Comparison of ENCODE assay signal across 20 cellular contexts in genomic region chr16:8872071-8872470, GRCh38. TPM values are rescaled to one million over a fixed set of nuclear protein-coding genes. Genes with fewer than 3 reads are reported as not detected.
DNase-seq lines count a peak whose midpoint lies in the region; ATAC-seq, FAIRE-seq and TF ChIP-seq lines count a peak whose summit lies in the region.
"Had no signal": no experiment of that assay in that cellular context is flagged by ENCODE, and none has a peak within 500 bp of the region (broad histone marks: within the 10 kb centered on the region; RNA-seq: fewer than 3 reads in every experiment).

No MANE protein-coding gene starts in this region.

- H3K36me3 Mint-ChIP-seq in activated CD4-positive, alpha-beta memory T cell treated with anti-CD3 and anti-CD28 coated beads for 36 hours: peaks cover 6% of the 10 kb centered on the region

- TF ChIP-seq CTCF in A549 (IDR thresholded peaks at IDR 0.05) (no peak), H1 (IDR thresholded peaks at IDR 0.05; ENCODE audit: control extremely low read depth in 1 of 3, insufficient read depth in 1 of 3, low read depth in 1 of 3, low read length in 3 of 3) (no peak), liver (IDR thresholded peaks at IDR 0.05; ENCODE audit: low read depth, low read length, missing input control) (no peak)

- peaks cover 34% of the 10 kb centered on the region for H3K4me1 ChIP-seq in A549
- peaks cover 30% of the 10 kb centered on the region for H3K4me1 ChIP-seq in Karpas-422 (ENCODE audit: low read length)
- peaks cover 0 to 4% (median 3%) of the 10 kb centered on the region in 4 experiments; a peak in 2 of 7 replicates for H3K4me1 ChIP-seq in H1 (replicated peaks in 1 of 4; ENCODE audit: control insufficient read depth in 3 of 4, insufficient read depth in 4 of 4, low read length in 3 of 4)
- H3K4me1 ChIP-seq in liver (ENCODE audit: control insufficient read depth in 4 of 4, insufficient read depth in 4 of 4, low read length in 3 of 4): peaks cover 5 to 28% (median 15%) of the 10 kb centered on the region in 4 donors

- H4K8ac ChIP-seq in H1 (ENCODE audit: extremely low read depth, insufficient read depth, low read length): no peak overlapping the region

- peaks cover 4% of the 10 kb centered on the region for H3K79me1 ChIP-seq in H1 (ENCODE audit: low read depth, low read length)

- no peak overlapping the region for H3K56ac ChIP-seq in H1 (replicated peaks; ENCODE audit: insufficient read length, low read depth, low read length)

- H3K9me3 Mint-ChIP-seq in activated CD4-positive, alpha-beta memory T cell treated with anti-CD3 and anti-CD28 coated beads for 36 hours: no peaks in the 10 kb centered on the region
- H3K9me3 Mint-ChIP-seq: CD4-positive, alpha-beta T cell had no signal

- TF ChIP-seq EP300 in A549 (IDR thresholded peaks at IDR 0.05) (no peak), H1 (IDR thresholded peaks at IDR 0.05; ENCODE audit: borderline replicate concordance in 1 of 2, low read depth in 2 of 2, low read length in 2 of 2) (no peak)

- POLR2A ChIA-PET in A549 (lab: Yijun Ruan, JAX) (no interaction called here), H1 (lab: Charles Lee; ENCODE audit: partially characterized antibody) (interaction anchor here (0.6 to 29.1 kb wide), 2 partner anchors 14 to 202 kb away, joined by 3 to 456 read pairs; partner anchors contain the start of gene CARHSP1)
- POLR2A ChIA-PET in activated CD4-positive, alpha-beta memory T cell treated with anti-CD3 and anti-CD28 coated beads for 36 hours (lab: Charles Lee): interaction anchor here (1.4 kb wide), 1 partner anchor 8 kb away, joined by 3 read pairs; no protein-coding TSS in a partner anchor

- no peak overlapping the region for H3K14ac ChIP-seq in H1 (ENCODE audit: insufficient read length)

- 76% methylated on average over 5 of the region's 5 CpGs for WGBS in A549 (ENCODE audit: missing lambda C conversion rate)
- 95% methylated on average over 5 of the region's 5 CpGs; no CpG with 5 or more reads in 1 of the 2 experiments for WGBS in H1 (ENCODE audit: extremely low coverage in 1 of 2, insufficient coverage in 1 of 2, insufficient read length in 1 of 2, insufficient replicate concordance in 2 of 2, low coverage in 1 of 2, low lambda C conversion rate in 2 of 2, missing lambda C conversion rate in 1 of 2), 2 experiments
- WGBS in liver: 48% methylated on average over 5 of the region's 5 CpGs

- peaks cover 16% of the 10 kb centered on the region for H3K23me2 ChIP-seq in H1 (ENCODE audit: low read depth, low read length)

- H3K79me2 ChIP-seq in Karpas-422 (ENCODE audit: low read length) (peaks cover 10% of the 10 kb centered on the region), H1 (ENCODE audit: control insufficient read depth in 1 of 2, insufficient read depth in 2 of 2, low read length in 2 of 2) (peaks cover 0 to 12% of the 10 kb centered on the region in 2 experiments; a peak in 2 of 4 replicates)

- TF ChIP-seq POLR2A in A549 (IDR thresholded peaks at IDR 0.05; ENCODE audit: low read length) (no peak), H1 (IDR thresholded peaks at IDR 0.05; ENCODE audit: control extremely low read depth in 1 of 2, low read depth in 2 of 2, low read length in 2 of 2) (no peak)

- H3K4me3 Mint-ChIP-seq in activated CD4-positive, alpha-beta memory T cell treated with anti-CD3 and anti-CD28 coated beads for 36 hours: no peak overlapping the region
- H3K4me3 Mint-ChIP-seq: CD4-positive, alpha-beta T cell had no signal

- no peak for ATAC-seq in A549
- no peak for ATAC-seq in GM21825 (IDR thresholded peaks at IDR 0.05; ENCODE audit: unreplicated experiment)
- ATAC-seq in HG03439 (IDR thresholded peaks at IDR 0.05; ENCODE audit: unreplicated experiment): no peak

- CTCF ChIA-PET in A549 (lab: Yijun Ruan, JAX) (interaction anchor here (0.7 to 7.9 kb wide), 3 partner anchors 10 to 484 kb away, joined by 3 to 84 read pairs (median 3); partner anchors contain the start of gene LITAFD), H1 (lab: Charles Lee; ENCODE audit: partially characterized antibody) (interaction anchor here (0.6 to 10.5 kb wide), 10 partner anchors 9 to 305 kb away, joined by 3 to 90 read pairs (median 4); partner anchors contain the start of gene LITAFD)
- CTCF ChIA-PET in activated CD4-positive, alpha-beta memory T cell treated with anti-CD3 and anti-CD28 coated beads for 36 hours (lab: Charles Lee): interaction anchor here (4.7 kb wide), 1 partner anchor 11 kb away, joined by 65 read pairs; the partner anchor contains the start of gene LITAFD

- H3K4ac ChIP-seq in H1 (replicated peaks; ENCODE audit: insufficient read length, low read depth, low read length): no peak overlapping the region

- H2AK5ac ChIP-seq in H1 (ENCODE audit: low read depth, low read length): no peak overlapping the region

- no peaks in the 10 kb centered on the region for H3K27me3 Mint-ChIP-seq in activated CD4-positive, alpha-beta memory T cell treated with anti-CD3 and anti-CD28 coated beads for 36 hours
- H3K27me3 Mint-ChIP-seq: CD4-positive, alpha-beta T cell had no signal

- H3K27ac Mint-ChIP-seq in activated CD4-positive, alpha-beta memory T cell treated with anti-CD3 and anti-CD28 coated beads for 36 hours: no peak overlapping the region
- H3K27ac Mint-ChIP-seq: CD4-positive, alpha-beta T cell had no signal

- no peak overlapping the region for H3K9ac ChIP-seq in Karpas-422 (ENCODE audit: low read length)
- no peak overlapping the region for H3K9ac ChIP-seq in H1 (replicated peaks in 1 of 4; ENCODE audit: extremely low read depth in 1 of 4, low read depth in 3 of 4, low read length in 3 of 4)
- H3K9ac ChIP-seq in liver (ENCODE audit: low read depth in 1 of 2, low read length in 2 of 2): no peak overlapping the region

- 0 out of 2 replicates have a peak, but pooled peaks cover 3% of the 10 kb centered on the region for H4K20me1 ChIP-seq in Karpas-422 (ENCODE audit: insufficient read depth, low read depth, low read length)
- H4K20me1 ChIP-seq in H1 (replicated peaks in 1 of 2; ENCODE audit: control insufficient read depth in 1 of 2, insufficient read depth in 2 of 2, low read length in 2 of 2): peaks cover 0 to 8% of the 10 kb centered on the region in 2 experiments

- no peak overlapping the region for H3K4me3 ChIP-seq in A549
- H3K4me3 ChIP-seq in Karpas-422 (ENCODE audit: low read length): no peak overlapping the region
- no peak overlapping the region for H3K4me3 ChIP-seq in H1 (ENCODE audit: extremely low read depth in 1 of 4, insufficient read depth in 2 of 4, low read depth in 3 of 4, low read length in 4 of 4)
- H3K4me3 ChIP-seq in liver (ENCODE audit: low read depth in 1 of 3, low read length in 3 of 3): no peak overlapping the region
- H3K4me3 ChIP-seq: HAP-1 had no signal

- H3K36me3 ChIP-seq in Karpas-422 (ENCODE audit: insufficient read depth, low read length) (no peaks in the 10 kb centered on the region), H1 (ENCODE audit: control insufficient read depth in 2 of 4, insufficient read depth in 4 of 4, low read length in 3 of 4) (no peaks in the 10 kb centered on the region), liver (ENCODE audit: control insufficient read depth in 4 of 4, insufficient read depth in 3 of 4, low read depth in 1 of 4, low read length in 3 of 4) (no peaks in the 10 kb centered on the region)
- H3K36me3 ChIP-seq: HAP-1 had no signal

- H3K18ac ChIP-seq in H1 (ENCODE audit: extremely low read depth, low read length): no peak overlapping the region

- H4K91ac ChIP-seq in H1 (replicated peaks; ENCODE audit: insufficient read length, low read length): no peak overlapping the region

- TF ChIP-seq RAD21 in A549 (conservative IDR thresholded peaks at IDR 0.05 in 1 of 2, IDR thresholded peaks at IDR 0.05 in 1 of 2): no peak
- no peak for TF ChIP-seq RAD21 in H1 (IDR thresholded peaks at IDR 0.05 in 1 of 2, conservative IDR thresholded peaks at IDR 0.05 in 1 of 2; ENCODE audit: low read depth in 2 of 2, low read length in 2 of 2)
- TF ChIP-seq RAD21 in liver (IDR thresholded peaks at IDR 0.05): peak in 1 of 2 donors; percentile 39

- DNase-seq in A549 (ENCODE audit: low read depth in 1 of 2, low spot score in 1 of 2) (no peak), Karpas-422 (no peak), H1 (ENCODE audit: low read depth in 1 of 2, low spot score in 2 of 2) (no peak), NCI-H774 (lab: John Stamatoyannopoulos, UW) (no peak)
- no peak for DNase-seq in activated CD4-positive, alpha-beta memory T cell treated with anti-CD3 and anti-CD28 coated beads for 36 hours
- DNase-seq: AML-193; C1 segment of cervical spinal cord; Calu3; CD4-positive, alpha-beta T cell; DMS79; EL; GOT3 had no signal

- peaks cover 20% of the 10 kb centered on the region for H3K4me1 Mint-ChIP-seq in activated CD4-positive, alpha-beta memory T cell treated with anti-CD3 and anti-CD28 coated beads for 36 hours (ENCODE audit: low read depth)

- peak overlapping the region; percentile 16; the same call in 1 of the 2 replicates for H2BK5ac ChIP-seq in H1 (ENCODE audit: low read depth, low read length)

- no peaks in the 10 kb centered on the region for H3K27me3 ChIP-seq in Karpas-422 (ENCODE audit: low read length)
- no peaks in the 10 kb centered on the region for H3K27me3 ChIP-seq in H1 (replicated peaks in 1 of 4; ENCODE audit: control insufficient read depth in 3 of 4, extremely low read depth in 1 of 4, insufficient read depth in 3 of 4, low read length in 3 of 4)
- no peaks in the 10 kb centered on the region for H3K27me3 ChIP-seq in liver (ENCODE audit: control insufficient read depth in 4 of 4, insufficient read depth in 4 of 4, low read length in 3 of 4)

- no peak overlapping the region for H2BK12ac ChIP-seq in H1 (ENCODE audit: low read depth, low read length)

- H3K23ac ChIP-seq in H1 (ENCODE audit: insufficient read length): no peak overlapping the region

- H3K4me2 ChIP-seq in A549 (no peak overlapping the region), Karpas-422 (ENCODE audit: low read depth, low read length, poor library complexity, severe bottlenecking) (no peak overlapping the region), H1 (ENCODE audit: insufficient read depth in 1 of 2, low read depth in 2 of 2, low read length in 2 of 2) (no peak overlapping the region)

- H4K5ac ChIP-seq in H1 (ENCODE audit: insufficient read length, low read depth, low read length): no peak overlapping the region

- no peaks in the 10 kb centered on the region for H3K9me2 ChIP-seq in Karpas-422 (replicated peaks; ENCODE audit: insufficient read depth, low read length)

- intact Hi-C loops in activated CD4-positive, alpha-beta memory T cell treated with anti-CD3 and anti-CD28 coated beads for 36 hours (cut with micrococcal nuclease): no loop called here

- no peak overlapping the region for H2BK20ac ChIP-seq in H1 (ENCODE audit: low read length)

- no peak overlapping the region for H2BK120ac ChIP-seq in H1 (replicated peaks; ENCODE audit: low read depth, low read length)

- no peak overlapping the region for H2AFZ ChIP-seq in Karpas-422 (ENCODE audit: low read length)
- no peak overlapping the region for H2AFZ ChIP-seq in H1 (ENCODE audit: low read length)

- peak overlapping the region; percentile 52 to 82; a peak in 4 of 6 replicates for H3K27ac ChIP-seq in A549
- H3K27ac ChIP-seq in Karpas-422 (ENCODE audit: low read length): peak overlapping the region; percentile 81; the same call in 1 of the 2 replicates
- H3K27ac ChIP-seq in H1 (ENCODE audit: low read depth, low read length): no peak overlapping the region
- H3K27ac ChIP-seq in liver (ENCODE audit: low read depth in 1 of 2, low read length in 2 of 2): peak overlapping the region; percentile 69 to 75
- H3K27ac ChIP-seq: 22Rv1 had no signal

- H3K9me3 ChIP-seq in A549 (no peaks in the 10 kb centered on the region), Karpas-422 (ENCODE audit: low read length) (no peaks in the 10 kb centered on the region), H1 (ENCODE audit: insufficient read depth in 2 of 2, low read depth in 1 of 2, low read length in 1 of 2) (no peaks in the 10 kb centered on the region), liver (ENCODE audit: control insufficient read depth in 4 of 4, low read length in 3 of 4) (no peaks in the 10 kb centered on the region)
- H3K9me3 ChIP-seq: HAP-1 had no signal

- no peak for FAIRE-seq in A549 (lab: Jason Lieb, UNC)
- FAIRE-seq in H1 (lab: Jason Lieb, UNC): no peak
- FAIRE-seq: G401.6, GM12892, HTR-8/SVneo had no signal

- H2BK15ac ChIP-seq in H1 (ENCODE audit: low read length): no peak overlapping the region

RNA-seq across cellular contexts. Expression of gene CARHSP1, which starts 3.3 kb away (rescaled TPM):
- polyA plus RNA-seq in A549 (2011; rRNA removed) (47.8 and 53.9 TPM in 2 replicates), A549 (2017; fragmentation: RNase III; extraction: RNeasy Plus Mini Kit Qiagen cat#74134 plus additional on column Dnase treatment) (137 to 173 TPM (median 172 TPM) in 3 replicates), H1 (2011; rRNA removed) (292 and 364 TPM in 2 replicates), liver (100 to 1,000 TPM in 1 of 2 donors, 10 to 100 TPM in 1; 96.9 to 141 TPM)
- 192 and 210 TPM in 2 replicates for polyA plus RNA-seq in A549 (2012; cell fraction: cytosol; rRNA removed)
- polyA plus RNA-seq in A549 (2012; cell fraction: nucleus; rRNA removed): 104 and 147 TPM in 2 replicates
- polyA minus RNA-seq in A549 (2011; rRNA and poly(A)+ RNA removed): 70.2 and 86.8 TPM in 2 replicates
- total RNA-seq in Karpas-422 (2014; rRNA removed; shearing (Covaris generic); ENCODE audit: low replicate concordance): 48.3 and 64.4 TPM in 2 replicates
- total RNA-seq in H1 (2021; fragmentation: NEBNext Ultra II Directional; extraction: Animal tissue kit (Norgen Biotek cat#: 25700)): 300 and 326 TPM in 2 replicates
- 283 TPM for polyA plus RNA-seq in H1 (2011; cell fraction: cytosol; rRNA removed)
- polyA plus RNA-seq in H1 (2011; cell fraction: nucleus; rRNA removed): 318 TPM
- 259 to 418 TPM (median 380 TPM) in 4 replicates for polyA plus RNA-seq in H1 (2012, experiment 1 of 2)
- 407 TPM for polyA plus RNA-seq in H1 (2012, experiment 2 of 2)
- polyA plus RNA-seq in H1 (2013, experiment 1 of 2): 117 TPM
- 115 TPM for polyA plus RNA-seq in H1 (2013, experiment 2 of 2)
- polyA minus RNA-seq in H1 (2011; rRNA and poly(A)+ RNA removed): 252 and 270 TPM in 2 replicates
- polyA minus RNA-seq in H1 (2011; cell fraction: cytosol; rRNA and poly(A)+ RNA removed): 191 TPM
- polyA minus RNA-seq in H1 (2011; cell fraction: nucleus; rRNA and poly(A)+ RNA removed): 137 TPM
- total RNA-seq in liver: 100 to 1,000 TPM in 1 of 2 donors, 10 to 100 TPM in 1; 81.2 to 162 TPM
- total RNA-seq in activated CD4-positive, alpha-beta memory T cell treated with anti-CD3 and anti-CD28 coated beads for 36 hours: 10 to 100 TPM; 64.9 to 73.1 TPM

RNA-seq across cellular contexts. Expression of gene LITAFD, which starts 10.1 kb away (rescaled TPM):
- polyA plus RNA-seq in A549 (2011; rRNA removed) (not detected in 2 replicates), A549 (2017; fragmentation: RNase III; extraction: RNeasy Plus Mini Kit Qiagen cat#74134 plus additional on column Dnase treatment) (not detected in 3 replicates), H1 (2011; rRNA removed) (not detected in 2 replicates), liver (not detected)
- polyA plus RNA-seq in A549 (2012; cell fraction: cytosol; rRNA removed): not detected in 2 replicates
- not detected in 2 replicates for polyA plus RNA-seq in A549 (2012; cell fraction: nucleus; rRNA removed)
- polyA minus RNA-seq in A549 (2011; rRNA and poly(A)+ RNA removed): not detected in 2 replicates
- 0.45 TPM in 1 of 2 replicates, not detected in the other for total RNA-seq in Karpas-422 (2014; rRNA removed; shearing (Covaris generic); ENCODE audit: low replicate concordance)
- total RNA-seq in H1 (2021; fragmentation: NEBNext Ultra II Directional; extraction: Animal tissue kit (Norgen Biotek cat#: 25700)): not detected in 2 replicates
- not detected for polyA plus RNA-seq in H1 (2011; cell fraction: cytosol; rRNA removed)
- polyA plus RNA-seq in H1 (2011; cell fraction: nucleus; rRNA removed): not detected
- polyA plus RNA-seq in H1 (2012, experiment 1 of 2): not detected in 4 replicates
- not detected for polyA plus RNA-seq in H1 (2012, experiment 2 of 2)
- not detected for polyA plus RNA-seq in H1 (2013, experiment 1 of 2)
- not detected for polyA plus RNA-seq in H1 (2013, experiment 2 of 2)
- not detected in 2 replicates for polyA minus RNA-seq in H1 (2011; rRNA and poly(A)+ RNA removed)
- polyA minus RNA-seq in H1 (2011; cell fraction: cytosol; rRNA and poly(A)+ RNA removed): not detected
- polyA minus RNA-seq in H1 (2011; cell fraction: nucleus; rRNA and poly(A)+ RNA removed): not detected
- total RNA-seq in liver: not detected
- not detected for total RNA-seq in activated CD4-positive, alpha-beta memory T cell treated with anti-CD3 and anti-CD28 coated beads for 36 hours
- total RNA-seq: Calu3 had no signal
